8 cellular contexts compared by ENCODE assay signal in the genomic region with DNA sequence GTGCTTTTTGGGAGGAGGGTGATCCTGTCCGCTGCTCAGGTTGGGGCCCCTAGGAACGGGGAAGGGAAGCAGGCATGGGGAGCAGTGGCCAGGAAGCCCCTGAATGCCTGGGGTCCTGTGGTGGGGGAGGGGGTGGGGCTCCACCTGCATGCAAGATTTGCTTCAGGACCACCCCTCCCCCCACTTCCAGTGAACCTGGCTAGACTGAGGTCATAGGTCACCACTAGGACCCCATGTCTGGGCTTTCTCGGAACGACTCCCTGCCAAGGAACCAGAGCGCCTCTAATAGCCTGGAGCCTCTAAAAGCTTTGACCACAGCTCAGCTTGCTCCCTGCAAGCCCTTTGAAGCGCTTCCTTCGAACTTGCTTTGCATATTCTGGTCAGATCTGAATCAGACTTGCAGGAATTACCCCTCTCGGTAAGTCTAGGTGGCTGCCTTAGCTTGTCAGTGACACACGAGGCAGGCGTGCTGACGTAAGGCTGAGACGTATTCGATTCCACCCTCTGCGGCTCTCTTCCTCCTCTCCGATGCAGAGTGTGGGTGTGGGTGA. TPM values are rescaled to one million over a fixed set of nuclear protein-coding genes. Genes with fewer than 3 reads are reported as not detected.
A peak's percentile ranks its signal among the peaks of the same experiment; 100 is the strongest.
DNase-seq lines count a peak whose midpoint lies in the region; ATAC-seq, FAIRE-seq and TF ChIP-seq lines count a peak whose summit lies in the region.

No MANE protein-coding gene starts in this region.

- TF ChIP-seq CTCF in HFF-Myc (IDR thresholded peaks at IDR 0.05; ENCODE audit: low read depth, low read length, missing control alignments), result no peak
- TF ChIP-seq CTCF in pancreas (IDR thresholded peaks at IDR 0.05), result no peak

- peaks cover 2 to 3% of the 10 kb centered on the region in 2 donors for H3K36me3 ChIP-seq in esophagus (ENCODE audit: control insufficient read depth in 2 of 2, insufficient read depth in 2 of 2, low read length in 1 of 2)
- H3K36me3 ChIP-seq in rectal smooth muscle tissue (ENCODE audit: control insufficient read depth, insufficient read depth, low read length), result no peaks in the 10 kb centered on the region
- no peaks in the 10 kb centered on the region for H3K36me3 ChIP-seq in pancreas

- H3K9ac ChIP-seq in rectal smooth muscle tissue (ENCODE audit: low read length), result no peak overlapping the region

- H3K27me3 ChIP-seq in esophagus (ENCODE audit: control insufficient read depth in 1 of 2, insufficient read depth in 2 of 2, low read length in 2 of 2), result no peaks in the 10 kb centered on the region
- no peaks in the 10 kb centered on the region for H3K27me3 ChIP-seq in rectal smooth muscle tissue (ENCODE audit: control insufficient read depth, insufficient read depth, low read length)
- no peaks in the 10 kb centered on the region for H3K27me3 ChIP-seq in pancreas

- ATAC-seq in pancreas, result no peak

- 32 to 33% methylated on average over 14 to 15 of the region's 15 CpGs for WGBS in esophagus, 2 donors
- WGBS in pancreas, 2 donors, result 76 to 86% methylated on average over 15 of the region's 15 CpGs

- intact Hi-C loops in pancreas (cut with DNase I), result no loop called here

- H3K4me3 ChIP-seq in HFF-Myc (replicated peaks; ENCODE audit: low read depth, low read length) (peak overlapping the region; percentile 11; the same call in 1 of the 2 replicates), esophagus (ENCODE audit: low read depth in 1 of 2, low read length in 2 of 2) (peak overlapping the region in 1 of 2 donors; percentile 8), rectal smooth muscle tissue (ENCODE audit: low read length) (peak overlapping the region; percentile 14), pancreas (peak overlapping the region in 1 of 4 donors; percentile 95)

- peak overlapping the region; percentile 53 to 60 for H3K27ac ChIP-seq in esophagus (ENCODE audit: low read depth in 2 of 2, low read length in 1 of 2)
- H3K27ac ChIP-seq in rectal smooth muscle tissue (ENCODE audit: low read depth, low read length), result no peak overlapping the region
- H3K27ac ChIP-seq in pancreas, result no peak overlapping the region

- DNase-seq in HFF-Myc (ENCODE audit: extremely low read depth, low read depth) (peak; percentile 71), NCI-H526 (lab: John Stamatoyannopoulos, UW) (peak; percentile 89), pancreas (no peak), NCI-H2227 (lab: John Stamatoyannopoulos, UW; ENCODE audit: unreplicated experiment) (no peak)
- DNase-seq in activated CD8-positive, alpha-beta memory T cell treated with anti-CD3 and anti-CD28 coated beads for 4 hours (ENCODE audit: low read depth in 2 of 2), result peak; percentile 71 to 89

- H3K4me1 ChIP-seq in esophagus (ENCODE audit: control insufficient read depth in 2 of 2, insufficient read depth in 2 of 2, low read length in 1 of 2), result peaks cover 2 to 37% of the 10 kb centered on the region in 2 donors
- peaks cover 19% of the 10 kb centered on the region for H3K4me1 ChIP-seq in rectal smooth muscle tissue (ENCODE audit: control insufficient read depth, insufficient read depth, low read length)
- H3K4me1 ChIP-seq in pancreas, result peaks cover 10 to 41% (median 22%) of the 10 kb centered on the region in 3 donors

- H3K9me3 ChIP-seq in esophagus (ENCODE audit: control insufficient read depth in 2 of 2, insufficient read depth in 1 of 2, low read depth in 1 of 2, low read length in 1 of 2) (no peaks in the 10 kb centered on the region), pancreas (no peaks in the 10 kb centered on the region)

- no peak for FAIRE-seq in pancreas (lab: Jason Lieb, UNC)

- TF ChIP-seq POLR2A in GM15510 (IDR thresholded peaks at IDR 0.05; ENCODE audit: borderline replicate concordance, extremely low read depth, insufficient read length), result peak; percentile 17

RNA-seq across cellular contexts. Expression of a gene that starts 3.6 kb away (rescaled TPM):
- polyA plus RNA-seq in esophagus, result 10 to 100 TPM in 1 of 2 donors, 1 to 10 TPM in 1; 6.6 to 20.1 TPM
- 10 to 100 TPM in 4 of 6 donors, 1 to 10 TPM in 2; 5.7 to 32.6 (median 18.0) TPM for total RNA-seq in pancreas
- polyA plus RNA-seq in pancreas, result 10 to 100 TPM; 28.5 to 53.3 TPM

RNA-seq across cellular contexts. Expression of a gene that starts 22.2 kb away (rescaled TPM):
- polyA plus RNA-seq in esophagus, result 10 to 100 TPM; 13.9 to 14.2 TPM
- total RNA-seq in pancreas, result 10 to 100 TPM; 11.2 to 21.9 (median 13.4) TPM
- polyA plus RNA-seq in pancreas, result 10 to 100 TPM; 17.2 to 22.7 TPM

Comparison
In these comparisons a context has a peak if more than half of its experiments do, and no peak if none do; other contexts are left out.
1. DNase-seq: peak in HFF-Myc (single experiment), NCI-H526 (2 of 2) and activated CD8-positive, alpha-beta memory T cell treated with anti-CD3 and anti-CD28 coated beads for 4 hours (2 of 2); none in pancreas (0 of 6) and NCI-H2227 (single experiment).
2. H3K27ac ChIP-seq: peak in esophagus (2 of 2); none in rectal smooth muscle tissue (single experiment) and pancreas (0 of 4).